8 cellular contexts compared by ENCODE assay signal in the genomic region with DNA sequence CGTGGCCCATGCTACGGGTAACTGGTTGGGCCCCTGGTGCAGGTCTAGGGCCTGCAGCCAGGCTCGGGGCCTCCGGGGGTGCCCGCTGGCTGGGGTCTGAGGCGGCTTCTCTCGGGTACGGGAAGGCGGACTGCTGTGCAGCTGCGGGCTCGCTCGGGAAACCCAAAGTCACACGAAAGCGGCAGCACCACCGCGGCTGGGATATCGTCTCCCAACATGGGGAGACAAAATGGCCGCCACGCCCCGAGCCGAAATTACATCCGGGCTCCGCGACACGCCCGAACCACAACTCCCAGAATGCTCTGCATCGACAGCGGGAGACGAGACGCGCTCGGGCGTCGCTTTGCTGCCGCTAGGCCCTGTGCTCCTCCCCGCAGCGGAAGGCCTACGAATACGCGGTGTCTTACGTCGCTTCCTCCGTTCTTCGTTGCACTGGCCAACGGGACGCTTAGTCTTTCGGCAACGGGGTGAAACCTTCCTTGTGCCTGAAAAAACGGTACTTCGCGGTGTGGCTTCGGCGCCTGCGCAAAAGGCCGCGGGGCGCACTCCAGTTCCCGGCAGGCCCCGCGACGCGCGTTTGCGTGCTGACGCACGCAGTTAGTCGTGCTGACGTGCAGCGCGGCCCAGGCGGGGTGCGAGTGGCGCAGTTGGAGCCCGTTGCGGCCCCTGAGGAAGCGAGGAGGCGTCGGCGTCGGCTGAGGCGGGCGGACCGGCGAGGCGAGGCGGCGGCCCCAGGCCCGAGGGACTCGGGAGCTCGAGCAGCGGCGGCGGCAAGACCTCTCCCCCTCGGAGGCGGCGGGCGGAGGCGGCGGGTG. TPM values are rescaled to one million over a fixed set of nuclear protein-coding genes. Genes with fewer than 3 reads are reported as not detected.
A peak's percentile ranks its signal among the peaks of the same experiment; 100 is the strongest.
DNase-seq lines count a peak whose midpoint lies in the region; ATAC-seq and TF ChIP-seq lines count a peak whose summit lies in the region.

A gene (plus strand): TSS at position 604 of the 815 bp plus-strand sequence. CDS start 3,727 bp downstream, outside the sequence.

- H3K4me1 Mint-ChIP-seq in endothelial cell (ENCODE audit: unreplicated experiment) (peaks cover 49% of the 10 kb centered on the region), mesothelial cell of epicardium (peaks cover 47% of the 10 kb centered on the region)

- peaks cover 67% of the 10 kb centered on the region for H3K79me2 ChIP-seq in OCI-LY3 (ENCODE audit: low read length)

- ATAC-seq in GM21528 (IDR thresholded peaks at IDR 0.05; ENCODE audit: low FRiP score, unreplicated experiment) = peak; percentile 74

- H3K27ac ChIP-seq in OCI-LY3 (ENCODE audit: low read length) = peak within 1 kb of the TSS; percentile 92

- H3K9ac ChIP-seq in OCI-LY3 (ENCODE audit: low read length) = peak within 1 kb of the TSS; percentile 98

- no peaks in the 10 kb centered on the region for H3K27me3 ChIP-seq in OCI-LY3 (ENCODE audit: low read depth, low read length)

- peak; percentile 87 for DNase-seq in DMS 273 treated with DMSO at 0.1 percent for 48 hours (lab: John Stamatoyannopoulos, UW)
- DNase-seq in HuH-7.5 (ENCODE audit: low spot score) = peak; percentile 93
- peak; percentile 96 for DNase-seq in activated CD8-positive, alpha-beta memory T cell treated with anti-CD3 and anti-CD28 coated beads, Interleukin-2, amount 50 U/mL, for 48 hours
- peak; percentile 92 for DNase-seq in endothelial cell (ENCODE audit: low spot score)
- peak; percentile 88 to 95 for DNase-seq in mesothelial cell of epicardium (ENCODE audit: low spot score in 2 of 2, unreplicated experiment in 2 of 2)
- DNase-seq in stimulated activated CD8-positive, alpha-beta memory T cell treated with anti-CD3 and anti-CD28 coated beads, Interleukin-15, amount 100 ng/mL, for 4 hours (ENCODE audit: low read depth in 2 of 2) = peak; percentile 86 to 87

- H3K27ac Mint-ChIP-seq in endothelial cell (ENCODE audit: unreplicated experiment) (peak within 1 kb of the TSS; percentile 99), mesothelial cell of epicardium (peak within 1 kb of the TSS; percentile 100)

- TF ChIP-seq CTCF in OCI-LY3 (IDR thresholded peaks at IDR 0.05; ENCODE audit: low read depth, low read length) (no peak), endothelial cell (IDR thresholded peaks at IDR 0.05; ENCODE audit: unreplicated experiment) (no peak), mesothelial cell of epicardium (IDR thresholded peaks at IDR 0.05; ENCODE audit: unreplicated experiment) (no peak)

- H3K27me3 Mint-ChIP-seq in endothelial cell (ENCODE audit: unreplicated experiment) (peaks cover 24% of the 10 kb centered on the region), mesothelial cell of epicardium (ENCODE audit: low read depth) (no peaks in the 10 kb centered on the region)

- H3K9me3 ChIP-seq in OCI-LY3 (ENCODE audit: insufficient read depth, low read length) = no peaks in the 10 kb centered on the region

- H4K20me1 ChIP-seq in OCI-LY3 (ENCODE audit: insufficient read depth, low read length) = peaks cover 42% of the 10 kb centered on the region

- peak within 1 kb of the TSS; percentile 99 for H3K4me2 ChIP-seq in OCI-LY3 (ENCODE audit: low read length)

- H2AFZ ChIP-seq in OCI-LY3 (ENCODE audit: low read depth, low read length) = peak within 1 kb of the TSS; percentile 69; the same call in 1 of the 2 replicates

- H3K36me3 ChIP-seq in OCI-LY3 (replicated peaks; ENCODE audit: low read depth, low read length) = peaks cover 49% of the 10 kb centered on the region

- H3K4me1 ChIP-seq in OCI-LY3 (ENCODE audit: low read length) = peaks cover 37% of the 10 kb centered on the region

- no peaks in the 10 kb centered on the region for H3K9me3 Mint-ChIP-seq in endothelial cell (ENCODE audit: unreplicated experiment)
- H3K9me3 Mint-ChIP-seq in mesothelial cell of epicardium = no peaks in the 10 kb centered on the region

- peak within 1 kb of the TSS; percentile 94 for H3K4me3 Mint-ChIP-seq in endothelial cell (ENCODE audit: unreplicated experiment)
- H3K4me3 Mint-ChIP-seq in mesothelial cell of epicardium = peak within 1 kb of the TSS; percentile 80

- H3K36me3 Mint-ChIP-seq in endothelial cell (ENCODE audit: low read depth, unreplicated experiment) = peaks cover 28% of the 10 kb centered on the region
- peaks cover 7% of the 10 kb centered on the region for H3K36me3 Mint-ChIP-seq in mesothelial cell of epicardium

- peak within 1 kb of the TSS; percentile 99 for H3K4me3 ChIP-seq in OCI-LY3 (ENCODE audit: low read length)

RNA-seq across cellular contexts. Expression of the gene that starts here (rescaled TPM):
- total RNA-seq in endothelial cell (ENCODE audit: unreplicated experiment) = 456 TPM
- total RNA-seq in mesothelial cell of epicardium = 832 to 854 TPM (median 837 TPM) in 3 replicates

Comparison
In these comparisons a context has a peak if more than half of its experiments do, and no peak if none do; other contexts are left out.
1. Peak in every context shown above with its lines: DNase-seq, ATAC-seq, H3K4me3 ChIP-seq and H3K27ac ChIP-seq.